In the genomic region with DNA sequence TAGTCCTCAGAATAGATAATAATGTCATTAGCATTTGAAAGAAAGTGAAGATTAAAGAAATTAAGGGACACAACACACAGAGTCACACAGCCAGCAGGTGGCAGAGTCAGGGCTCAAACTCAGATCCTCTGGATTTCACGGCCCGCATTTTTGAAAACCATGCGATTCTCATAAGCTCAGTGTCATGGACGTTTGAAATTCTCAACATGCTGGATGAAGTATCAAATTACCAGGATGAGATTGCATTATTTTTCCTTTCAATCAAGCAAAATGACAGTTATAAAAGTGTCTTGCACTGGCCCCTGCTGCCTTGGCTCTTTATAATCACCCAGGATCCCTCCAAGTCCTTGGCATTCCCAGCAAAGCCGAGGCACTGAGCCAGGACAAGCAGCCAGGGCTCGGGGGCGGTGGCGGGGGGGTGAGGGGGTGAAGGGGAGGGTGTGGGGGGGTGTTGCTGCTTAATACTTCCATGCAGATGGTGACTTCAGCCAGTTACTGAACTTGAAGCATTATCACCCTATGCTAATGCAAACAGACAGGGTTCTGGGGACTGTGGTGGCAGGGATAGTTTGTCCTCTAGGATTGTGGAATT, we compare ENCODE assay signal across 8 cellular contexts. TPM values are rescaled to one million over a fixed set of nuclear protein-coding genes. Genes with fewer than 3 reads are reported as not detected.
DNase-seq lines count a peak whose midpoint lies in the region; ATAC-seq, FAIRE-seq and TF ChIP-seq lines count a peak whose summit lies in the region.

No MANE protein-coding gene starts in this region.

- BruUV-seq in HepG2 (replicated peaks; lab: Mats Ljungman, UMichigan), result no TSS peak

- intact Hi-C loops in HepG2 (cut with micrococcal nuclease; ENCODE audit: unreplicated experiment), result loop anchor here (1.0 to 2.0 kb wide), 3 partner anchors 40 to 277 kb away; no protein-coding TSS in a partner anchor

- POLR2A ChIA-PET in HepG2 (lab: Yijun Ruan, JAX), result interaction anchor here (0.6 to 1.5 kb wide), 4 partner anchors 23 to 215 kb away, joined by 3 to 8 read pairs (median 3); a partner anchor contains a TSS

- H3K9ac ChIP-seq in HepG2 (ENCODE audit: insufficient read depth, low read depth, low read length), result peak overlapping the region; percentile 33; the same call in 1 of the 2 replicates

- H3K4me2 ChIP-seq in HepG2 (ENCODE audit: low read depth, low read length), result peak overlapping the region; percentile 83

- no peaks in the 10 kb centered on the region for H3K9me3 ChIP-seq in HepG2 (ENCODE audit: low read length)

- peak; percentile 12 for DNase-seq in GM12864 (ENCODE audit: low read depth)
- DNase-seq in NCI-H1694 treated with DMSO at 0.1 percent for 48 hours (lab: John Stamatoyannopoulos, UW), result peak; percentile 63
- peak; percentile 35 to 46 for DNase-seq in activated CD4-positive, alpha-beta T cell treated with anti-CD3 and anti-CD28 coated beads for 24 hours (ENCODE audit: low read depth in 2 of 2)
- DNase-seq in cerebellar cortex (ENCODE audit: low spot score), result peak; percentile 57
- DNase-seq in HepG2 (ENCODE audit: low spot score), result peak; percentile 69
- peak; percentile 12 to 53 (median 51) for DNase-seq in stimulated activated CD4-positive, alpha-beta T cell treated with anti-CD3 and anti-CD28 coated beads, TNF-alpha, amount 100 ng/mL, for 24 hours (ENCODE audit: low read depth in 3 of 3)
- no peak for DNase-seq in NCI-H526 treated with DMSO at 0.1 percent for 48 hours (lab: John Stamatoyannopoulos, UW)

- H3K27ac ChIP-seq in HepG2 (ENCODE audit: extremely low read length, insufficient read depth, low read length), result no peak overlapping the region

- 0 out of 5 replicates have a peak, but pooled peaks cover 0 to 5% of the 10 kb centered on the region in 2 experiments for H3K27me3 ChIP-seq in HepG2 (ENCODE audit: control insufficient read depth in 1 of 2, insufficient read depth in 2 of 2, low read length in 2 of 2)

- H3K4me1 ChIP-seq in HepG2 (ENCODE audit: insufficient read depth, low read length), result peaks cover 6% of the 10 kb centered on the region; the same call in 1 of the 2 replicates

- no peaks in the 10 kb centered on the region for H3K36me3 ChIP-seq in HepG2 (replicated peaks in 1 of 2; ENCODE audit: control insufficient read depth in 1 of 2, insufficient read depth in 2 of 2, low read length in 2 of 2)

- H4K20me1 ChIP-seq in HepG2 (ENCODE audit: insufficient read depth, low read length), result no peaks in the 10 kb centered on the region

- peak; percentile 86 for TF ChIP-seq RAD21 in HepG2 (CRISPR knock-in tag; IDR thresholded peaks at IDR 0.05)

- no peak for TF ChIP-seq POLR2A in HepG2 (IDR thresholded peaks at IDR 0.05; ENCODE audit: insufficient read depth in 1 of 2, low read depth in 2 of 2, low read length in 2 of 2)

- in situ Hi-C loops in HepG2 (cut with HindIII; ENCODE audit: extremely low pct_ligation_motif_present, low pct_unique_long_range_greater_than_20kb), result loop anchor here (5.0 to 10.0 kb wide), 2 partner anchors 40 to 277 kb away; no protein-coding TSS in a partner anchor

- CTCF ChIA-PET in HepG2 (lab: Yijun Ruan, JAX; ENCODE audit: low intra/inter-chr PET ratio, low total read pairs), result interaction anchor here (1.0 to 3.1 kb wide), 5 partner anchors 35 to 276 kb away, joined by 3 to 29 read pairs (median 23); no protein-coding TSS in a partner anchor

- ATAC-seq in HepG2 (peak; percentile 85), GM21619 (IDR thresholded peaks at IDR 0.05; ENCODE audit: unreplicated experiment) (no peak)

- H3K79me2 ChIP-seq in HepG2 (ENCODE audit: insufficient read depth, low read length), result no peaks in the 10 kb centered on the region

- no peak for TF ChIP-seq EP300 in HepG2 (IDR thresholded peaks at IDR 0.05; ENCODE audit: low read depth in 2 of 2, low read length in 2 of 2)
- no peak for TF ChIP-seq EP300 in HepG2 (CRISPR knock-in tag; IDR thresholded peaks at IDR 0.05; ENCODE audit: borderline replicate concordance)

- H2AFZ ChIP-seq in HepG2 (ENCODE audit: low read length), result peak overlapping the region; percentile 98

- H3K4me3 ChIP-seq in GM12864 (ENCODE audit: low read depth, low read length), result no peak overlapping the region
- peak overlapping the region in 2 of 3 experiments; percentile 20 to 26; a peak in 3 of 6 replicates for H3K4me3 ChIP-seq in HepG2 (replicated peaks in 1 of 3; ENCODE audit: insufficient read depth in 1 of 3, low read depth in 2 of 3, low read length in 3 of 3)

- 6% methylated on average over 8 of the region's 8 CpGs for whole genome bisulfite sequencing in HepG2 (ENCODE audit: low lambda C conversion rate)

- peak; percentile 92 for FAIRE-seq in HepG2 (lab: Jason Lieb, UNC)

- TF ChIP-seq CTCF in GM12864 (IDR thresholded peaks at IDR 0.05; ENCODE audit: low read depth, low read length, missing control alignments), result peak; percentile 58
- peak; percentile 79 for TF ChIP-seq CTCF in HepG2 (CRISPR knock-in tag; IDR thresholded peaks at IDR 0.05)

RNA-seq across cellular contexts. Expression of a gene that starts 6.6 kb away (rescaled TPM):
- total RNA-seq in HepG2 (2016; rRNA removed; fragmentation: Illumina TruSeq; extraction: Trizol), result 1.2 and 1.4 TPM in 2 replicates
- 0.71 and 1.0 TPM in 2 replicates for total RNA-seq in HepG2 (2016; cell fraction: cytosol; rRNA removed; fragmentation: Illumina TruSeq; extraction: Trizol; ENCODE audit: low read depth)
- 0.69 and 0.79 TPM in 2 replicates for total RNA-seq in HepG2 (2016; cell fraction: insoluble cytoplasmic fraction; rRNA removed; fragmentation: Illumina TruSeq; extraction: Trizol)
- total RNA-seq in HepG2 (2016; cell fraction: membrane; rRNA removed; fragmentation: Illumina TruSeq; extraction: Trizol), result 1.2 and 1.5 TPM in 2 replicates
- 1.3 and 1.4 TPM in 2 replicates for total RNA-seq in HepG2 (2016; cell fraction: nucleus; rRNA removed; fragmentation: Illumina TruSeq; extraction: Trizol)
- polyA plus RNA-seq in HepG2 (2011; rRNA removed), result 1.4 and 2.5 TPM in 2 replicates
- 0.99 and 1.8 TPM in 2 replicates for polyA plus RNA-seq in HepG2 (2011; cell fraction: cytosol; rRNA removed)
- 0.90 and 1.3 TPM in 2 replicates for polyA plus RNA-seq in HepG2 (2011; cell fraction: nucleus; rRNA removed)
- polyA plus RNA-seq in HepG2 (2012), result 1.0 and 2.9 TPM in 2 replicates
- polyA plus RNA-seq in HepG2 (2016; cell fraction: cytosol; fragmentation: Illumina TruSeq; extraction: Trizol; ENCODE audit: low read depth), result 1.4 TPM in 2 replicates
- polyA plus RNA-seq in HepG2 (2016; cell fraction: insoluble cytoplasmic fraction; fragmentation: Illumina TruSeq; extraction: Trizol; ENCODE audit: low read depth), result 1.7 and 2.5 TPM in 2 replicates
- polyA plus RNA-seq in HepG2 (2016; cell fraction: membrane; fragmentation: Illumina TruSeq; extraction: Trizol; ENCODE audit: low read depth), result 0.86 and 2.2 TPM in 2 replicates
- polyA plus RNA-seq in HepG2 (2016; cell fraction: nucleus; fragmentation: Illumina TruSeq; extraction: Trizol; ENCODE audit: insufficient read depth, low read depth), result 1.2 and 2.5 TPM in 2 replicates
- 2.4 and 7.1 TPM in 2 replicates for polyA minus RNA-seq in HepG2 (2011; rRNA and poly(A)+ RNA removed; ENCODE audit: low replicate concordance)
- 0.53 and 1.3 TPM in 2 replicates for polyA minus RNA-seq in HepG2 (2011; cell fraction: cytosol; rRNA and poly(A)+ RNA removed)
- polyA minus RNA-seq in HepG2 (2011; cell fraction: nucleus; rRNA and poly(A)+ RNA removed), result 1.2 and 2.7 TPM in 2 replicates

RNA-seq across cellular contexts. Expression of a gene that starts 32.2 kb away (rescaled TPM):
- 63.8 and 75.8 TPM in 2 replicates for total RNA-seq in HepG2 (2016; rRNA removed; fragmentation: Illumina TruSeq; extraction: Trizol)
- total RNA-seq in HepG2 (2016; cell fraction: cytosol; rRNA removed; fragmentation: Illumina TruSeq; extraction: Trizol; ENCODE audit: low read depth), result 10.1 and 10.5 TPM in 2 replicates
- total RNA-seq in HepG2 (2016; cell fraction: insoluble cytoplasmic fraction; rRNA removed; fragmentation: Illumina TruSeq; extraction: Trizol), result 63.6 and 79.3 TPM in 2 replicates
- 45.8 and 49.0 TPM in 2 replicates for total RNA-seq in HepG2 (2016; cell fraction: membrane; rRNA removed; fragmentation: Illumina TruSeq; extraction: Trizol)
- total RNA-seq in HepG2 (2016; cell fraction: nucleus; rRNA removed; fragmentation: Illumina TruSeq; extraction: Trizol), result 37.4 and 38.1 TPM in 2 replicates
- 33.6 and 34.7 TPM in 2 replicates for polyA plus RNA-seq in HepG2 (2011; rRNA removed)
- 30.7 and 35.5 TPM in 2 replicates for polyA plus RNA-seq in HepG2 (2011; cell fraction: cytosol; rRNA removed)
- polyA plus RNA-seq in HepG2 (2011; cell fraction: nucleus; rRNA removed), result 10.6 and 16.5 TPM in 2 replicates
- polyA plus RNA-seq in HepG2 (2012), result 15.0 and 21.1 TPM in 2 replicates
- polyA plus RNA-seq in HepG2 (2016; cell fraction: cytosol; fragmentation: Illumina TruSeq; extraction: Trizol; ENCODE audit: low read depth), result 6.4 and 10.6 TPM in 2 replicates
- polyA plus RNA-seq in HepG2 (2016; cell fraction: insoluble cytoplasmic fraction; fragmentation: Illumina TruSeq; extraction: Trizol; ENCODE audit: low read depth), result 56.5 and 61.1 TPM in 2 replicates
- polyA plus RNA-seq in HepG2 (2016; cell fraction: membrane; fragmentation: Illumina TruSeq; extraction: Trizol; ENCODE audit: low read depth), result 26.1 and 27.8 TPM in 2 replicates
- polyA plus RNA-seq in HepG2 (2016; cell fraction: nucleus; fragmentation: Illumina TruSeq; extraction: Trizol; ENCODE audit: insufficient read depth, low read depth), result 49.1 and 49.6 TPM in 2 replicates
- polyA minus RNA-seq in HepG2 (2011; rRNA and poly(A)+ RNA removed; ENCODE audit: low replicate concordance), result 10.5 and 73.9 TPM in 2 replicates
- 42.8 and 48.0 TPM in 2 replicates for polyA minus RNA-seq in HepG2 (2011; cell fraction: cytosol; rRNA and poly(A)+ RNA removed)
- polyA minus RNA-seq in HepG2 (2011; cell fraction: nucleus; rRNA and poly(A)+ RNA removed), result 20.3 and 27.0 TPM in 2 replicates

RNA-seq across cellular contexts. Expression of a gene that starts 49.6 kb away (rescaled TPM):
- total RNA-seq in HepG2 (2016; rRNA removed; fragmentation: Illumina TruSeq; extraction: Trizol), result 9.7 and 10.7 TPM in 2 replicates
- 0.62 and 0.91 TPM in 2 replicates for total RNA-seq in HepG2 (2016; cell fraction: cytosol; rRNA removed; fragmentation: Illumina TruSeq; extraction: Trizol; ENCODE audit: low read depth)
- 3.5 and 8.2 TPM in 2 replicates for total RNA-seq in HepG2 (2016; cell fraction: insoluble cytoplasmic fraction; rRNA removed; fragmentation: Illumina TruSeq; extraction: Trizol)
- total RNA-seq in HepG2 (2016; cell fraction: membrane; rRNA removed; fragmentation: Illumina TruSeq; extraction: Trizol), result 1.9 and 3.2 TPM in 2 replicates
- total RNA-seq in HepG2 (2016; cell fraction: nucleus; rRNA removed; fragmentation: Illumina TruSeq; extraction: Trizol), result 3.3 and 5.3 TPM in 2 replicates
- 21.5 and 26.9 TPM in 2 replicates for polyA plus RNA-seq in HepG2 (2011; rRNA removed)
- 7.8 and 8.6 TPM in 2 replicates for polyA plus RNA-seq in HepG2 (2011; cell fraction: cytosol; rRNA removed)
- 68.2 and 83.9 TPM in 2 replicates for polyA plus RNA-seq in HepG2 (2011; cell fraction: nucleus; rRNA removed)
- polyA plus RNA-seq in HepG2 (2012), result 18.3 and 21.4 TPM in 2 replicates
- 3.3 and 4.8 TPM in 2 replicates for polyA plus RNA-seq in HepG2 (2016; cell fraction: cytosol; fragmentation: Illumina TruSeq; extraction: Trizol; ENCODE audit: low read depth)
- polyA plus RNA-seq in HepG2 (2016; cell fraction: insoluble cytoplasmic fraction; fragmentation: Illumina TruSeq; extraction: Trizol; ENCODE audit: low read depth), result 16.9 and 26.5 TPM in 2 replicates
- polyA plus RNA-seq in HepG2 (2016; cell fraction: membrane; fragmentation: Illumina TruSeq; extraction: Trizol; ENCODE audit: low read depth), result 6.5 and 11.7 TPM in 2 replicates
- polyA plus RNA-seq in HepG2 (2016; cell fraction: nucleus; fragmentation: Illumina TruSeq; extraction: Trizol; ENCODE audit: insufficient read depth, low read depth), result 91.4 and 92.8 TPM in 2 replicates
- 0.30 and 1.0 TPM in 2 replicates for polyA minus RNA-seq in HepG2 (2011; rRNA and poly(A)+ RNA removed; ENCODE audit: low replicate concordance)
- 0.59 TPM in 1 of 2 replicates, not detected in the other for polyA minus RNA-seq in HepG2 (2011; cell fraction: cytosol; rRNA and poly(A)+ RNA removed)
- 5.7 and 5.8 TPM in 2 replicates for polyA minus RNA-seq in HepG2 (2011; cell fraction: nucleus; rRNA and poly(A)+ RNA removed)
